In the genomic region with DNA sequence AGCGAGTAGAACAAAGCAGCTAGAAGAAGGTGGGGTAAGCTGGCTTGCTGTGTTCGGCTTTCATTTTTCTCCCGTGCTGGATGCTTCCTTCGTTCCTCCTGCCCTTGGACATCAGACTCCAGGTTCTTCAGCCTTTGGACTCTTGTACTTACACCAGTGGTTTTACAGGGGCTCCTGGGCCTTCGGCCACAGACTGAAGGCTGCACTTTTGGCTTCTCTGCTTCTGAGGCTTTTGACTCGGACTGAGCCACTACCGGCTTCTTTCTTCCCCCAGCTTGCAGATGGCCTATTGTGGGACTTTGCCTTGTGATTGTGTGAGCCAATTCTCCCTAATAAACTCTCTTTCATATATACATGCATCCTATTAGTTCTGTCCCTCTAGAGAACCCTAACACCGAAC, we compare ENCODE assay signal across 15 cellular contexts. TPM values are rescaled to one million over a fixed set of nuclear protein-coding genes. Genes with fewer than 3 reads are reported as not detected.
"Had no signal": no experiment of that assay in that cellular context is flagged by ENCODE, and none has a peak within 500 bp of the region (broad histone marks: within the 10 kb centered on the region; RNA-seq: fewer than 3 reads in every experiment).

No MANE protein-coding gene starts in this region.

RNA-seq across cellular contexts. Expression of gene KLRC3, which starts 5.5 kb away (rescaled TPM):
- total RNA-seq: heart left ventricle, left colon, left lung, lower lobe of right lung, mammary epithelial cell, mucosa of gallbladder, neural crest cell, psoas muscle, renal cortical epithelial cell, right atrium auricular region, right lobe of liver, skeletal muscle tissue, smooth muscle cell, tibial nerve had no signal
- polyA plus RNA-seq: heart left ventricle, mammary epithelial cell, psoas muscle, smooth muscle cell had no signal

RNA-seq across cellular contexts. Expression of gene KLRC2, which starts 9.9 kb away (rescaled TPM):
- total RNA-seq: lower lobe of right lung, mammary epithelial cell, neural crest cell, psoas muscle, renal cortical epithelial cell, right atrium auricular region, smooth muscle cell, tibial nerve had no signal
- polyA plus RNA-seq: heart left ventricle, psoas muscle, smooth muscle cell had no signal

RNA-seq across cellular contexts. Expression of gene KLRC4, which starts 16.4 kb away (rescaled TPM):
- total RNA-seq: lower lobe of right lung, mammary epithelial cell, neural crest cell, psoas muscle, renal cortical epithelial cell, right atrium auricular region, skeletal muscle tissue, smooth muscle cell, tibial nerve had no signal
- polyA plus RNA-seq: heart left ventricle, mammary epithelial cell, smooth muscle cell had no signal

RNA-seq across cellular contexts. Expression of gene KLRC1, which starts 27.2 kb away (rescaled TPM):
- total RNA-seq: neural crest cell, smooth muscle cell, temporal lobe, tibial nerve had no signal
- polyA plus RNA-seq: mammary epithelial cell, smooth muscle cell had no signal

RNA-seq across cellular contexts. Expression of gene KLRK1, which starts 36.1 kb away (rescaled TPM):
- total RNA-seq: mammary epithelial cell, neural crest cell, renal cortical epithelial cell, smooth muscle cell had no signal
- polyA plus RNA-seq: mammary epithelial cell, smooth muscle cell had no signal
